In the genomic region with DNA sequence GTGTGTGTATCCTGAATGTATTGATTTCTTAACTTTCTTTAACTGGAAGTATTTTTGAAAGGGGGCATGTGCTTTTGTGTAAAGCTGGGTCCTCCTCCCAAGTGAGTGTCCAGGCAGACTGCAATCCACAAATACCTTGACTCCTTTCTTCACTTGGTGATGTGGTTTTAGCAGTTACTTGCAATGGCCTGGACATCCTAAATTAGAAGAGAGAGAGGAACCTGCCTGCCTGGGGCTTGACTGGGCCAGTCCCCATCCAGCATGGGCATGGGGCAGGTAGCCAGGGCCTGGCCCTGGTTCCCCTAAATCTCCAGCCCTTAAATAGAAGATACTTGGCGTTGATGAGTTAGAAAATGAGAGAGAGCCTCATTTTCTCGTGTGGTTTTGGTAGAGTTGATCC, we compare ENCODE assay signal across 17 cellular contexts.
DNase-seq lines count a peak whose midpoint lies in the region; ATAC-seq, FAIRE-seq and TF ChIP-seq lines count a peak whose summit lies in the region.
"Had no signal": no experiment of that assay in that cellular context is flagged by ENCODE, and none has a peak within 500 bp of the region (broad histone marks: within the 10 kb centered on the region; RNA-seq: fewer than 3 reads in every experiment).

No MANE protein-coding gene starts in this region.

- no peaks in the 10 kb centered on the region; the same call in 1 of the 2 replicates for H4K20me1 ChIP-seq in K562 (replicated peaks; ENCODE audit: control insufficient read depth, insufficient read depth, low read length)

- H3K36me3 ChIP-seq in K562 (ENCODE audit: control insufficient read depth, insufficient read depth, low read length) (peaks cover 83% of the 10 kb centered on the region; the same call in 2 of the 3 replicates), spleen (peaks cover 0 to 80% (median 50%) of the 10 kb centered on the region in 6 donors), aorta (ENCODE audit: control insufficient read depth in 1 of 2, insufficient read depth in 2 of 2, low read length in 1 of 2) (peaks cover 0 to 6% of the 10 kb centered on the region in 2 donors)

- TF ChIP-seq POLR2A in K562 (conservative IDR thresholded peaks at IDR 0.05) = no peak
- TF ChIP-seq POLR2A in spleen (IDR thresholded peaks at IDR 0.05) = no peak

- H3K9me3 ChIP-seq in K562 (replicated peaks; ENCODE audit: control insufficient read depth, insufficient read depth, low read depth, low read length) (no peaks in the 10 kb centered on the region), spleen (no peaks in the 10 kb centered on the region), aorta (ENCODE audit: control insufficient read depth, low read length) (no peaks in the 10 kb centered on the region)

- H3K4me1 ChIP-seq in K562 (replicated peaks in 1 of 2; ENCODE audit: control insufficient read depth in 2 of 2, insufficient read depth in 2 of 2, low read length in 2 of 2) (peaks cover 9 to 19% of the 10 kb centered on the region in 2 experiments), spleen (peaks cover 13 to 32% (median 27%) of the 10 kb centered on the region in 6 donors), aorta (ENCODE audit: control insufficient read depth in 1 of 2, insufficient read depth in 2 of 2, low read length in 2 of 2) (no peaks in the 10 kb centered on the region)

- no peak overlapping the region for H3K9ac ChIP-seq in K562 (ENCODE audit: insufficient read depth in 1 of 2, low read depth in 2 of 2, low read length in 2 of 2)

- TF ChIP-seq CTCF in K562 (IDR thresholded peaks at IDR 0.05 in 2 of 3, conservative IDR thresholded peaks at IDR 0.05 in 1 of 3; ENCODE audit: insufficient read depth in 2 of 3, low read depth in 1 of 3, low read length in 3 of 3) (no peak), spleen (IDR thresholded peaks at IDR 0.05 in 8 of 11, conservative IDR thresholded peaks at IDR 0.05 in 3 of 11) (no peak)

- TF ChIP-seq EP300 in K562 (IDR thresholded peaks at IDR 0.05; ENCODE audit: low read length) = no peak

- intact Hi-C loops in K562 (cut with micrococcal nuclease) (no loop called here), spleen (cut with DNase I; ENCODE audit: low total_unique reads) (no loop called here), aorta (cut with DNase I) (loop anchor here (5.0 kb wide), 4 partner anchors 34 to 694 kb away; partner anchors contain the start of gene GALNT2 (in 1 of the 2)), left colon (cut with DNase I, micrococcal nuclease) (no loop called here)

- H3K27ac ChIP-seq in K562 (ENCODE audit: extremely low read depth, low read depth, low read length) (no peak overlapping the region), spleen (no peak overlapping the region), aorta (ENCODE audit: low read depth in 1 of 2, low read length in 2 of 2) (peak overlapping the region; percentile 20 to 87)
- H3K27ac ChIP-seq: C4-2B had no signal

- H3K4me3 ChIP-seq in K562 (no peak overlapping the region), spleen (no peak overlapping the region), aorta (ENCODE audit: low read length in 2 of 2) (no peak overlapping the region)

- H3K79me2 ChIP-seq in K562 (ENCODE audit: control insufficient read depth, insufficient read depth, low read length) = no peaks in the 10 kb centered on the region

- in situ Hi-C loops in K562 (cut with MboI) = no loop called here

- no TSS peak for BruUV-seq in K562 (replicated peaks; lab: Mats Ljungman, UMichigan)

- no peaks in the 10 kb centered on the region for H3K27me3 ChIP-seq in K562 (ENCODE audit: control insufficient read depth in 2 of 2, insufficient read depth in 2 of 2, low read length in 2 of 2)
- no peaks in the 10 kb centered on the region for H3K27me3 ChIP-seq in spleen (replicated peaks in 1 of 7)
- H3K27me3 ChIP-seq in aorta (ENCODE audit: control insufficient read depth in 1 of 2, insufficient read depth in 2 of 2, low read length in 1 of 2) = no peaks in the 10 kb centered on the region

- peak; percentile 40 for FAIRE-seq in K562 (lab: Jason Lieb, UNC)
- FAIRE-seq: GM12892, RCC 7860 had no signal

- POLR2A ChIA-PET in K562 (lab: Yijun Ruan, JAX) = no interaction called here

- CTCF ChIA-PET in K562 (lab: Yijun Ruan, JAX; ENCODE audit: low intra/inter-chr PET ratio) = interaction anchor here (0.7 kb wide), 1 partner anchor 605 kb away, joined by 3 read pairs; no protein-coding TSS in a partner anchor

- peak; percentile 19 for DNase-seq in activated effector memory CD4-positive, alpha-beta T cell treated with anti-CD3 and anti-CD28 coated beads, Interleukin-2, amount 50 U/mL, for 16 hours
- no peak for DNase-seq in activated effector memory CD4-positive, alpha-beta T cell treated with Interleukin-2 at 50 U/mL for 16 hours
- DNase-seq in K562 (ENCODE audit: extremely low read depth in 1 of 4, low spot score in 3 of 4) = no peak
- peak; percentile 41 for DNase-seq in spleen
- no peak for DNase-seq in aorta
- DNase-seq in epidermal melanocyte (ENCODE audit: insufficient read length, low spot score) = no peak
- DNase-seq in left colon = no peak
- DNase-seq: GOT3, KG1, NCI-H1092, NCI-H2227 treated with DMSO at 0.1 percent for 48 hours, NCI-H524, SHP77 had no signal

- H3K4me2 ChIP-seq in K562 (ENCODE audit: insufficient read depth, low read length) = no peak overlapping the region

- 59% methylated on average over 2 of the region's 2 CpGs for WGBS in K562 (ENCODE audit: insufficient coverage, low coverage, missing lambda C conversion rate)
- whole genome bisulfite sequencing in spleen, 5 donors = 28 to 77% (median 35%) methylated on average over 2 of the region's 2 CpGs
- 0 to 1% methylated on average over 2 of the region's 2 CpGs for WGBS in aorta, 2 donors

- no peaks in the 10 kb centered on the region for H3K9me1 ChIP-seq in K562 (ENCODE audit: control insufficient read depth, insufficient read depth, low read length)

- no peak overlapping the region for H2AFZ ChIP-seq in K562 (ENCODE audit: low read depth, low read length)

- no peak for TF ChIP-seq RAD21 in K562 (CRISPR knock-in tag; conservative IDR thresholded peaks at IDR 0.05 in 1 of 2, IDR thresholded peaks at IDR 0.05 in 1 of 2)

- ATAC-seq in K562 (no peak), aorta (ENCODE audit: low FRiP score) (no peak), GM18907 (IDR thresholded peaks at IDR 0.05; ENCODE audit: unreplicated experiment) (no peak), left colon (no peak)

TF ChIP-seq in K562, 482 proteins besides CTCF, POLR2A, EP300 and RAD21:
- TF ChIP-seq, protein P1, sequence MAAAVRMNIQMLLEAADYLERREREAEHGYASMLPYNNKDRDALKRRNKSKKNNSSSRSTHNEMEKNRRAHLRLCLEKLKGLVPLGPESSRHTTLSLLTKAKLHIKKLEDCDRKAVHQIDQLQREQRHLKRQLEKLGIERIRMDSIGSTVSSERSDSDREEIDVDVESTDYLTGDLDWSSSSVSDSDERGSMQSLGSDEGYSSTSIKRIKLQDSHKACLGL (CRISPR knock-in tag; IDR thresholded peaks at IDR 0.05; ENCODE audit: borderline replicate concordance, poor library complexity, severe bottlenecking) = no peak
- no peak for TF ChIP-seq U2AF2 (optimal IDR thresholded peaks at IDR 0.05; ENCODE audit: low read depth, low read length)
- TF ChIP-seq ELF1 (tag; IDR thresholded peaks at IDR 0.05) = no peak
- TF ChIP-seq MLLT1 (IDR thresholded peaks at IDR 0.05) = no peak
- TF ChIP-seq ZNF184 (CRISPR knock-in tag; IDR thresholded peaks at IDR 0.05) = no peak
- TF ChIP-seq TGIF2 (CRISPR knock-in tag; IDR thresholded peaks at IDR 0.05) = no peak
- TF ChIP-seq SUPT5H (IDR thresholded peaks at IDR 0.05) = no peak

Comparison
In these comparisons a context has a peak if more than half of its experiments do, and no peak if none do; other contexts are left out.
1. DNase-seq: peak in activated effector memory CD4-positive, alpha-beta T cell treated with anti-CD3 and anti-CD28 coated beads, Interleukin-2, amount 50 U/mL, for 16 hours (single experiment) and spleen (single experiment); none in activated effector memory CD4-positive, alpha-beta T cell treated with Interleukin-2 at 50 U/mL for 16 hours (single experiment), K562 (0 of 4), aorta (0 of 2), epidermal melanocyte (single experiment) and left colon (0 of 2).
2. H3K27ac ChIP-seq: peak in aorta (2 of 2); none in K562 (single experiment) and spleen (0 of 8).
3. intact Hi-C loops: an anchor here in aorta (5.0 kb wide); none called in K562, spleen and left colon.